Comparison of ENCODE assay signal across 9 cellular contexts in genomic region chr6:56524891-56525703, GRCh38.
DNase-seq lines count a peak whose midpoint lies in the region; ATAC-seq and TF ChIP-seq lines count a peak whose summit lies in the region.
"Had no signal": no experiment of that assay in that cellular context is flagged by ENCODE, and none has a peak within 500 bp of the region (broad histone marks: within the 10 kb centered on the region; RNA-seq: fewer than 3 reads in every experiment).

No MANE protein-coding gene starts in this region.

- CTCF ChIA-PET in CD4-positive, alpha-beta memory T cell (lab: Charles Lee; ENCODE audit: partially characterized antibody): interaction anchor here (1.2 kb wide), 1 partner anchor 70 kb away, joined by 3 read pairs; no protein-coding TSS in a partner anchor

- H3K27ac Mint-ChIP-seq in mesothelial cell of epicardium: peak overlapping the region; percentile 96
- no peak overlapping the region for H3K27ac Mint-ChIP-seq in CD4-positive, alpha-beta memory T cell

- intact Hi-C loops in dorsolateral prefrontal cortex (cut with DNase I): no loop called here
- intact Hi-C loops in transverse colon (cut with DNase I; ENCODE audit: low total_unique reads): no loop called here
- intact Hi-C loops in CD4-positive, alpha-beta memory T cell (cut with micrococcal nuclease): no loop called here
- intact Hi-C loops in spleen (cut with DNase I; ENCODE audit: low total_unique reads): no loop called here

- peaks cover 3% of the 10 kb centered on the region for H3K9me3 Mint-ChIP-seq in mesothelial cell of epicardium
- peaks cover 0 to 3% (median 2%) of the 10 kb centered on the region in 8 donors for H3K9me3 Mint-ChIP-seq in CD4-positive, alpha-beta memory T cell

- H3K4me1 Mint-ChIP-seq in mesothelial cell of epicardium: peaks cover 87% of the 10 kb centered on the region
- no peaks in the 10 kb centered on the region for H3K4me1 Mint-ChIP-seq in CD4-positive, alpha-beta memory T cell

- H3K27me3 ChIP-seq in Karpas-422 (ENCODE audit: low read length): no peaks in the 10 kb centered on the region
- H3K27me3 ChIP-seq in dorsolateral prefrontal cortex: no peaks in the 10 kb centered on the region
- H3K27me3 ChIP-seq in transverse colon: no peaks in the 10 kb centered on the region
- H3K27me3 ChIP-seq in CD4-positive, alpha-beta memory T cell (ENCODE audit: insufficient read depth, low read length): no peaks in the 10 kb centered on the region
- H3K27me3 ChIP-seq in spleen (replicated peaks in 1 of 7): no peaks in the 10 kb centered on the region

- DNase-seq in Karpas-422 (peak; percentile 74), dorsolateral prefrontal cortex (no peak), mesothelial cell of epicardium (ENCODE audit: low spot score in 2 of 2, unreplicated experiment in 2 of 2) (no peak), transverse colon (no peak), spleen (no peak)
- DNase-seq in CD4-positive, alpha-beta memory T cell: no peak

- H3K79me2 ChIP-seq in Karpas-422 (ENCODE audit: low read length): peaks cover 45% of the 10 kb centered on the region

- no peak overlapping the region for H2AFZ ChIP-seq in Karpas-422 (ENCODE audit: low read length)

- H3K9ac ChIP-seq in Karpas-422 (ENCODE audit: low read length): peak overlapping the region; percentile 46

- POLR2A ChIA-PET in CD4-positive, alpha-beta memory T cell (lab: Charles Lee; ENCODE audit: partially characterized antibody): no interaction called here

- H3K4me2 ChIP-seq in Karpas-422 (ENCODE audit: low read depth, low read length, poor library complexity, severe bottlenecking): peak overlapping the region; percentile 54

- H3K36me3 Mint-ChIP-seq in mesothelial cell of epicardium: peaks cover 21% of the 10 kb centered on the region
- no peaks in the 10 kb centered on the region for H3K36me3 Mint-ChIP-seq in CD4-positive, alpha-beta memory T cell

- in situ Hi-C loops in transverse colon (cut with MboI; ENCODE audit: low pct_ligation_motif_present in 1 of 4, low pct_unique_long_range_greater_than_20kb in 1 of 4, low sequenced_read_pairs in 3 of 4): no loop called here

- H3K4me3 Mint-ChIP-seq in mesothelial cell of epicardium: no peak overlapping the region
- H3K4me3 Mint-ChIP-seq in CD4-positive, alpha-beta memory T cell: no peak overlapping the region

- H3K4me1 ChIP-seq in Karpas-422 (ENCODE audit: low read length) (peaks cover 84% of the 10 kb centered on the region), transverse colon (peaks cover 0 to 50% (median 15%) of the 10 kb centered on the region in 4 donors), spleen (no peaks in the 10 kb centered on the region)
- no peaks in the 10 kb centered on the region for H3K4me1 ChIP-seq in CD4-positive, alpha-beta memory T cell (ENCODE audit: insufficient read depth, low read length)

- ATAC-seq in HG02642 (IDR thresholded peaks at IDR 0.05; ENCODE audit: poor library complexity, unreplicated experiment) (no peak), GM21447 (IDR thresholded peaks at IDR 0.05; ENCODE audit: unreplicated experiment) (no peak)

- TF ChIP-seq CTCF in dorsolateral prefrontal cortex (IDR thresholded peaks at IDR 0.05 in 54 of 56, conservative IDR thresholded peaks at IDR 0.05 in 2 of 56; ENCODE audit: low read depth in 1 of 56, partially characterized antibody in 56 of 56) (no peak), mesothelial cell of epicardium (IDR thresholded peaks at IDR 0.05; ENCODE audit: unreplicated experiment) (no peak), transverse colon (IDR thresholded peaks at IDR 0.05) (no peak), spleen (IDR thresholded peaks at IDR 0.05 in 8 of 11, conservative IDR thresholded peaks at IDR 0.05 in 3 of 11) (no peak)

- H3K36me3 ChIP-seq in Karpas-422 (ENCODE audit: insufficient read depth, low read length) (peaks cover 80% of the 10 kb centered on the region), transverse colon (peaks cover 0 to 35% (median 1%) of the 10 kb centered on the region in 4 donors), spleen (peaks cover 0 to 31% (median 2%) of the 10 kb centered on the region in 6 donors)
- H3K36me3 ChIP-seq in CD4-positive, alpha-beta memory T cell (ENCODE audit: insufficient read depth, low read length): no peaks in the 10 kb centered on the region

- 49 to 56% methylated on average over 4 of the region's 4 CpGs for WGBS in transverse colon (ENCODE audit: low coverage in 1 of 2), 2 donors
- WGBS in spleen, 5 donors: 66 to 72% (median 67%) methylated on average over 4 of the region's 4 CpGs

- H3K9me2 ChIP-seq in Karpas-422 (replicated peaks; ENCODE audit: insufficient read depth, low read length): no peaks in the 10 kb centered on the region

- no peaks in the 10 kb centered on the region for H3K27me3 Mint-ChIP-seq in mesothelial cell of epicardium (ENCODE audit: low read depth)
- no peaks in the 10 kb centered on the region for H3K27me3 Mint-ChIP-seq in CD4-positive, alpha-beta memory T cell

- H3K27ac ChIP-seq in Karpas-422 (ENCODE audit: low read length): peak overlapping the region; percentile 98
- peak overlapping the region in 56 of 59 donors; percentile 12 to 83 (median 64) for H3K27ac ChIP-seq in dorsolateral prefrontal cortex
- peak overlapping the region; percentile 69 to 83 (median 74) for H3K27ac ChIP-seq in transverse colon
- H3K27ac ChIP-seq in CD4-positive, alpha-beta memory T cell (ENCODE audit: low read depth, low read length): no peak overlapping the region
- H3K27ac ChIP-seq in spleen: peak overlapping the region in 3 of 8 donors; percentile 9 to 15 (median 13)

- H3K4me3 ChIP-seq in Karpas-422 (ENCODE audit: low read length) (peak overlapping the region; percentile 13; the same call in 1 of the 2 replicates), dorsolateral prefrontal cortex (no peak overlapping the region), transverse colon (no peak overlapping the region), spleen (no peak overlapping the region)
- H3K4me3 ChIP-seq in CD4-positive, alpha-beta memory T cell (ENCODE audit: low read length in 2 of 2): no peak overlapping the region
- H3K4me3 ChIP-seq: skin epidermis had no signal

- TF ChIP-seq EP300 in transverse colon (IDR thresholded peaks at IDR 0.05; ENCODE audit: low read depth): no peak

- no peak for TF ChIP-seq POLR2A in transverse colon (IDR thresholded peaks at IDR 0.05)
- no peak for TF ChIP-seq POLR2A in spleen (IDR thresholded peaks at IDR 0.05)

- H3K9me3 ChIP-seq in Karpas-422 (ENCODE audit: low read length): no peaks in the 10 kb centered on the region
- H3K9me3 ChIP-seq in transverse colon: no peaks in the 10 kb centered on the region
- no peaks in the 10 kb centered on the region for H3K9me3 ChIP-seq in CD4-positive, alpha-beta memory T cell (ENCODE audit: control insufficient read depth in 1 of 2, low read length in 2 of 2)
- no peaks in the 10 kb centered on the region for H3K9me3 ChIP-seq in spleen

- no peaks in the 10 kb centered on the region for H4K20me1 ChIP-seq in Karpas-422 (ENCODE audit: insufficient read depth, low read depth, low read length)
